ENCODE assay signal across 16 cellular contexts in the genomic region with DNA sequence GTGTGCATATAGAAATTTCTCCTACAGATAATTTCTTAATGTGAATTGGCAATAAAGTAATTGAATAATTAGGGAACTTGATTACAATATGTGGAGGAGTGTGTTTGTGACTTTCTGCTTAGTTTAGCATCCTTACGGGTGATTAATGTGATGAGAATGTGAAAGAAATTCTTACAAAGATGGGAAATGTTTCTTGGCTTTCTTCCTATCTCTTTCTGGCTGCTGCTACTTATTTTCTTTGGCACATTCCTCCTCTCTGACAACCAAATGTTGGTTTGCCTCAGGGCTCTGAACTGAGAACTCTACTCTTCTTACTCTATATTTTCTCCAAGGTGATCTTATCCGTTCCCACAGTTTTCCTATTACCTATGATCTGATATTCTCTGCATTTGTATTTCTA.
DNase-seq lines count a peak whose midpoint lies in the region; ATAC-seq and TF ChIP-seq lines count a peak whose summit lies in the region.
"Had no signal": no experiment of that assay in that cellular context is flagged by ENCODE, and none has a peak within 500 bp of the region (broad histone marks: within the 10 kb centered on the region; RNA-seq: fewer than 3 reads in every experiment).

No MANE protein-coding gene starts in this region.

- H3K27ac Mint-ChIP-seq in mesothelial cell of epicardium (peak overlapping the region; percentile 39), immature natural killer cell (no peak overlapping the region)

- no peak for ATAC-seq in GM19328 (IDR thresholded peaks at IDR 0.05; ENCODE audit: unreplicated experiment)
- ATAC-seq: K562 had no signal

- H3K4me1 Mint-ChIP-seq in mesothelial cell of epicardium (peaks cover 19% of the 10 kb centered on the region), immature natural killer cell (no peaks in the 10 kb centered on the region)

- no peak for TF ChIP-seq CTCF in AG09309 (IDR thresholded peaks at IDR 0.05; ENCODE audit: control insufficient read depth, insufficient read depth, low read depth, low read length, missing control alignments)
- no peak for TF ChIP-seq CTCF in choroid plexus epithelial cell (conservative IDR thresholded peaks at IDR 0.05; ENCODE audit: low read depth, low read length)
- TF ChIP-seq CTCF in mesothelial cell of epicardium (IDR thresholded peaks at IDR 0.05; ENCODE audit: unreplicated experiment) = no peak

- H3K4me3 ChIP-seq in AG09309 (ENCODE audit: control insufficient read depth, low read depth, low read length) (no peak overlapping the region), choroid plexus epithelial cell (ENCODE audit: low read depth, low read length) (no peak overlapping the region)
- H3K4me3 ChIP-seq: dorsolateral prefrontal cortex, K562 had no signal

- H3K9me3 Mint-ChIP-seq in mesothelial cell of epicardium (peaks cover 25% of the 10 kb centered on the region), immature natural killer cell (peaks cover 7 to 18% (median 9%) of the 10 kb centered on the region in 6 donors)

- DNase-seq in AG09309 (ENCODE audit: low read depth) = peak; percentile 31
- peak; percentile 1 for DNase-seq in LoVo (ENCODE audit: low spot score)
- peak; percentile 95 for DNase-seq in choroid plexus epithelial cell (ENCODE audit: low read depth)
- no peak for DNase-seq in mesothelial cell of epicardium (ENCODE audit: low spot score in 2 of 2, unreplicated experiment in 2 of 2)
- no peak for DNase-seq in nucleus accumbens (lab: John Stamatoyannopoulos, UW)
- DNase-seq in immature natural killer cell = no peak
- DNase-seq in substantia nigra (lab: John Stamatoyannopoulos, UW) = no peak
- DNase-seq: C1 segment of cervical spinal cord, dorsolateral prefrontal cortex, GF-D8, NCI-H1694 treated with DMSO at 0.1 percent for 48 hours, NCI-H82, WERI-Rb-1 had no signal

- H3K36me3 Mint-ChIP-seq in mesothelial cell of epicardium (peaks cover 7% of the 10 kb centered on the region), immature natural killer cell (peaks cover 0 to 3% (median 0%) of the 10 kb centered on the region in 3 donors)

- H3K4me3 Mint-ChIP-seq in mesothelial cell of epicardium (no peak overlapping the region), immature natural killer cell (no peak overlapping the region)

- H3K27me3 Mint-ChIP-seq in mesothelial cell of epicardium (ENCODE audit: low read depth) (no peaks in the 10 kb centered on the region), immature natural killer cell (ENCODE audit: low read depth in 3 of 3) (peaks cover 2 to 11% (median 3%) of the 10 kb centered on the region in 3 donors)

- H3K27ac ChIP-seq in substantia nigra (ENCODE audit: low read depth, low read length, poor library complexity, severe bottlenecking) = no peak overlapping the region
- H3K27ac ChIP-seq: dorsolateral prefrontal cortex, neutrophil, WERI-Rb-1 had no signal

Comparison
In these comparisons a context has a peak if more than half of its experiments do, and no peak if none do; other contexts are left out.
1. DNase-seq: peak in AG09309 (single experiment), LoVo (single experiment) and choroid plexus epithelial cell (single experiment); none in mesothelial cell of epicardium (0 of 2), nucleus accumbens (0 of 56), immature natural killer cell (0 of 3) and substantia nigra (0 of 49).